In the genomic region with DNA sequence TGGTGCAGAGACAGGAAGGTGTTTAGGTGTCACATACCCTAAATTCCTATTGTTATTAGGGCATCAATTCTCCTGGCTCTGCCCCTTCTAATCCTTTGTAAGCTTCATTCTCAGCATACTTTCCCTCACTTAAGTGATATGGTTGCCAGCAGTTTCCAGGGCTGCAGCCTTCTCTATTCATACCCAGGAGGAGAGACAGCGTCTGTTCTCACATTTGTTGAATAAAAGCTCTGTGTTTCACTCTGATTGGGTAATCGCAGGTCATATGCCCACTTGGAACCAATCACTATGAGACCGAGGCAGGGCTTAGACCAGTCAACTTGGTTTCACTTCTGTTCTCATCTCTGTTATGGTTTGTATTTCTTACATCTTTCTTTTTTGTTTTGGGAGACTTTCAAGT, we compare ENCODE assay signal across 9 cellular contexts.
DNase-seq lines count a peak whose midpoint lies in the region; ATAC-seq, FAIRE-seq and TF ChIP-seq lines count a peak whose summit lies in the region.
"Had no signal": no experiment of that assay in that cellular context is flagged by ENCODE, and none has a peak within 500 bp of the region (broad histone marks: within the 10 kb centered on the region; RNA-seq: fewer than 3 reads in every experiment).

No MANE protein-coding gene starts in this region.

- no peaks in the 10 kb centered on the region for H3K4me1 Mint-ChIP-seq in endothelial cell (ENCODE audit: unreplicated experiment)

- no peak overlapping the region for H3K4me3 Mint-ChIP-seq in endothelial cell (ENCODE audit: unreplicated experiment)

- no peaks in the 10 kb centered on the region for H4K20me1 ChIP-seq in HepG2 (ENCODE audit: insufficient read depth, low read length)

- H3K27me3 Mint-ChIP-seq in endothelial cell (ENCODE audit: unreplicated experiment): no peaks in the 10 kb centered on the region

- TF ChIP-seq RAD21 in HepG2 (CRISPR knock-in tag; IDR thresholded peaks at IDR 0.05): no peak

- no peak for TF ChIP-seq POLR2A in HepG2 (IDR thresholded peaks at IDR 0.05; ENCODE audit: insufficient read depth in 1 of 2, low read depth in 2 of 2, low read length in 2 of 2)

- H3K9me3 ChIP-seq in HepG2 (ENCODE audit: low read length) (no peaks in the 10 kb centered on the region), subcutaneous abdominal adipose tissue (ENCODE audit: control insufficient read depth in 5 of 5, low read length in 5 of 5) (peaks cover 0 to under 1% (median 0%) of the 10 kb centered on the region in 5 donors)
- H3K9me3 ChIP-seq: neutrophil had no signal

- no peak overlapping the region for H3K27ac ChIP-seq in coronary artery
- no peak overlapping the region for H3K27ac ChIP-seq in HepG2 (ENCODE audit: extremely low read length, insufficient read depth, low read length)
- H3K27ac ChIP-seq in subcutaneous abdominal adipose tissue (ENCODE audit: low read depth, low read length): no peak overlapping the region
- H3K27ac ChIP-seq: neutrophil had no signal

- H3K4me3 ChIP-seq in coronary artery (peak overlapping the region; percentile 54), HepG2 (replicated peaks in 1 of 3; ENCODE audit: insufficient read depth in 1 of 3, low read depth in 2 of 3, low read length in 3 of 3) (peak overlapping the region in 2 of 3 experiments; percentile 15 to 37; a peak in 2 of 6 replicates), subcutaneous abdominal adipose tissue (ENCODE audit: low read depth in 1 of 5, low read length in 5 of 5) (peak overlapping the region; percentile 52 to 79 (median 62))

- TF ChIP-seq CTCF in coronary artery (IDR thresholded peaks at IDR 0.05) (no peak), HepG2 (CRISPR knock-in tag; IDR thresholded peaks at IDR 0.05) (no peak), endothelial cell (IDR thresholded peaks at IDR 0.05; ENCODE audit: unreplicated experiment) (no peak)

- no peak overlapping the region for H3K9ac ChIP-seq in HepG2 (ENCODE audit: insufficient read depth, low read depth, low read length)
- H3K9ac ChIP-seq in subcutaneous abdominal adipose tissue (ENCODE audit: low read length in 5 of 5): peak overlapping the region in 4 of 5 donors; percentile 6 to 48 (median 25)

- intact Hi-C loops in HepG2 (cut with micrococcal nuclease; ENCODE audit: unreplicated experiment): no loop called here

- CTCF ChIA-PET in HepG2 (lab: Yijun Ruan, JAX; ENCODE audit: low intra/inter-chr PET ratio, low total read pairs): no interaction called here

- FAIRE-seq in HepG2 (lab: Jason Lieb, UNC): peak; percentile 52

- no TSS peak for BruUV-seq in HepG2 (replicated peaks; lab: Mats Ljungman, UMichigan)

- H3K27me3 ChIP-seq in HepG2 (ENCODE audit: control insufficient read depth in 1 of 2, insufficient read depth in 2 of 2, low read length in 2 of 2) (no peaks in the 10 kb centered on the region), subcutaneous abdominal adipose tissue (ENCODE audit: control insufficient read depth in 5 of 5, insufficient read depth in 4 of 5, low read length in 5 of 5) (no peaks in the 10 kb centered on the region)
- H3K27me3 ChIP-seq: neutrophil had no signal

- ATAC-seq in GM18499 (IDR thresholded peaks at IDR 0.05; ENCODE audit: insufficient read depth, unreplicated experiment) (peak; percentile 96), HG02885 (IDR thresholded peaks at IDR 0.05; ENCODE audit: poor library complexity, unreplicated experiment) (peak; percentile 95), HepG2 (peak; percentile 97)

- no peaks in the 10 kb centered on the region for H3K9me3 Mint-ChIP-seq in endothelial cell (ENCODE audit: unreplicated experiment)

- in situ Hi-C loops in HepG2 (cut with HindIII; ENCODE audit: extremely low pct_ligation_motif_present, low pct_unique_long_range_greater_than_20kb): no loop called here

- DNase-seq in 8988T: peak; percentile 8
- DNase-seq in NCI-H748 treated with DMSO at 0.1 percent for 48 hours (lab: John Stamatoyannopoulos, UW): peak; percentile 30
- DNase-seq in coronary artery (ENCODE audit: low spot score): no peak
- peak; percentile 53 for DNase-seq in HepG2 (ENCODE audit: low spot score)
- no peak for DNase-seq in endothelial cell (ENCODE audit: low spot score)

- H3K36me3 ChIP-seq in HepG2 (replicated peaks in 1 of 2; ENCODE audit: control insufficient read depth in 1 of 2, insufficient read depth in 2 of 2, low read length in 2 of 2) (no peaks in the 10 kb centered on the region), subcutaneous abdominal adipose tissue (ENCODE audit: control insufficient read depth in 5 of 5, insufficient read depth in 5 of 5, low read length in 5 of 5) (no peaks in the 10 kb centered on the region)
- H3K36me3 ChIP-seq: neutrophil had no signal

- H3K27ac Mint-ChIP-seq in endothelial cell (ENCODE audit: unreplicated experiment): no peak overlapping the region

- POLR2A ChIA-PET in HepG2 (lab: Yijun Ruan, JAX): no interaction called here

- WGBS in HepG2 (ENCODE audit: low lambda C conversion rate): 0% methylated on average over 3 of the region's 3 CpGs

- no peaks in the 10 kb centered on the region for H3K79me2 ChIP-seq in HepG2 (ENCODE audit: insufficient read depth, low read length)

- no peak for TF ChIP-seq EP300 in HepG2 (IDR thresholded peaks at IDR 0.05; ENCODE audit: low read depth in 2 of 2, low read length in 2 of 2)
- TF ChIP-seq EP300 in HepG2 (CRISPR knock-in tag; IDR thresholded peaks at IDR 0.05; ENCODE audit: borderline replicate concordance): no peak

- H3K4me1 ChIP-seq in HepG2 (ENCODE audit: insufficient read depth, low read length) (peaks cover 5% of the 10 kb centered on the region; the same call in 1 of the 2 replicates), subcutaneous abdominal adipose tissue (ENCODE audit: control insufficient read depth in 5 of 5, insufficient read depth in 5 of 5, low read length in 5 of 5) (peaks cover 0 to 6% (median 0%) of the 10 kb centered on the region in 5 donors)

- H3K4me2 ChIP-seq in HepG2 (ENCODE audit: low read depth, low read length): peak overlapping the region; percentile 45

- no peaks in the 10 kb centered on the region for H3K36me3 Mint-ChIP-seq in endothelial cell (ENCODE audit: low read depth, unreplicated experiment)

- H2AFZ ChIP-seq in HepG2 (ENCODE audit: low read length): peak overlapping the region; percentile 63

TF ChIP-seq in HepG2, 621 proteins besides CTCF, POLR2A, EP300 and RAD21:
- TF ChIP-seq ZMYM4 (CRISPR knock-in tag; IDR thresholded peaks at IDR 0.05) (0 out of 2 replicates have a peak, but pooled peaks have one; percentile 29), SRSF1 (optimal IDR thresholded peaks at IDR 0.05; ENCODE audit: low read depth, low read length) (no peak), CEBPB (IDR thresholded peaks at IDR 0.05; ENCODE audit: borderline replicate concordance, low read depth, low read length) (peak; percentile 62), NFYC (CRISPR knock-in tag; IDR thresholded peaks at IDR 0.05) (peak; percentile 84), NFYB (CRISPR knock-in tag; IDR thresholded peaks at IDR 0.05) (peak; percentile 72)
- TF ChIP-seq, protein P1, sequence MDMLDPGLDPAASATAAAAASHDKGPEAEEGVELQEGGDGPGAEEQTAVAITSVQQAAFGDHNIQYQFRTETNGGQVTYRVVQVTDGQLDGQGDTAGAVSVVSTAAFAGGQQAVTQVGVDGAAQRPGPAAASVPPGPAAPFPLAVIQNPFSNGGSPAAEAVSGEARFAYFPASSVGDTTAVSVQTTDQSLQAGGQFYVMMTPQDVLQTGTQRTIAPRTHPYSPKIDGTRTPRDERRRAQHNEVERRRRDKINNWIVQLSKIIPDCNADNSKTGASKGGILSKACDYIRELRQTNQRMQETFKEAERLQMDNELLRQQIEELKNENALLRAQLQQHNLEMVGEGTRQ (IDR thresholded peaks at IDR 0.05; ENCODE audit: low read depth, low read length): peak; percentile 84
- TF ChIP-seq, protein P1 (CRISPR knock-in tag; IDR thresholded peaks at IDR 0.05; ENCODE audit: borderline replicate concordance): peak; percentile 87; the same call in 1 of the 2 replicates
- TF ChIP-seq, protein P2, sequence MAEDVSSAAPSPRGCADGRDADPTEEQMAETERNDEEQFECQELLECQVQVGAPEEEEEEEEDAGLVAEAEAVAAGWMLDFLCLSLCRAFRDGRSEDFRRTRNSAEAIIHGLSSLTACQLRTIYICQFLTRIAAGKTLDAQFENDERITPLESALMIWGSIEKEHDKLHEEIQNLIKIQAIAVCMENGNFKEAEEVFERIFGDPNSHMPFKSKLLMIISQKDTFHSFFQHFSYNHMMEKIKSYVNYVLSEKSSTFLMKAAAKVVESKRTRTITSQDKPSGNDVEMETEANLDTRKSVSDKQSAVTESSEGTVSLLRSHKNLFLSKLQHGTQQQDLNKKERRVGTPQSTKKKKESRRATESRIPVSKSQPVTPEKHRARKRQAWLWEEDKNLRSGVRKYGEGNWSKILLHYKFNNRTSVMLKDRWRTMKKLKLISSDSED (CRISPR knock-in tag; IDR thresholded peaks at IDR 0.05): no peak

Comparison
In these comparisons a context has a peak if more than half of its experiments do, and no peak if none do; other contexts are left out.
1. DNase-seq: peak in 8988T (single experiment), NCI-H748 treated with DMSO at 0.1 percent for 48 hours (single experiment) and HepG2 (single experiment); none in coronary artery (single experiment) and endothelial cell (single experiment).
2. Peak in every context shown above with its lines, with median percentiles within 50 percentile points of each other: ATAC-seq and H3K4me3 ChIP-seq.